In genomic region chr9:36092509-36093215, GRCh38 we compare ENCODE assay signal across 8 cellular contexts. TPM values are rescaled to one million over a fixed set of nuclear protein-coding genes. Genes with fewer than 3 reads are reported as not detected.
DNase-seq lines count a peak whose midpoint lies in the region; ATAC-seq, FAIRE-seq and TF ChIP-seq lines count a peak whose summit lies in the region.

No MANE protein-coding gene starts in this region.

- H2BK120ac ChIP-seq in mesenchymal stem cell (ENCODE audit: low read depth, low read length): no peak overlapping the region

- intact Hi-C loops in Calu3 (cut with micrococcal nuclease; ENCODE audit: unreplicated experiment): no loop called here
- intact Hi-C loops in lower leg skin (cut with DNase I; ENCODE audit: low total_unique reads): no loop called here

- FAIRE-seq in GM19239 (lab: Jason Lieb, UNC): peak; percentile 92

- peak overlapping the region; percentile 79 for H2AK5ac ChIP-seq in mesenchymal stem cell (ENCODE audit: low read length, severe bottlenecking)

- no peak overlapping the region for H2BK12ac ChIP-seq in mesenchymal stem cell (ENCODE audit: low read length in 2 of 2)

- no peak for TF ChIP-seq CTCF in Calu3 (IDR thresholded peaks at IDR 0.05; ENCODE audit: unreplicated experiment)
- TF ChIP-seq CTCF in lower leg skin (IDR thresholded peaks at IDR 0.05): no peak
- no peak for TF ChIP-seq CTCF in glutamatergic neuron (IDR thresholded peaks at IDR 0.05; ENCODE audit: partially characterized antibody, unreplicated experiment)

- no peaks in the 10 kb centered on the region for H3K27me3 ChIP-seq in mesenchymal stem cell (ENCODE audit: control insufficient read depth in 1 of 2, insufficient read depth in 1 of 2, low read length in 2 of 2)

- no peak for TF ChIP-seq POLR2A in lower leg skin (IDR thresholded peaks at IDR 0.05)

- H3K27ac ChIP-seq in mesenchymal stem cell (ENCODE audit: low read length, poor library complexity, severe bottlenecking): peak overlapping the region; percentile 3

- H3K36me3 ChIP-seq in mesenchymal stem cell (ENCODE audit: control insufficient read depth in 1 of 2, insufficient read depth in 2 of 2, low read depth in 1 of 2, low read length in 2 of 2): peaks cover 0 to 30% of the 10 kb centered on the region in 2 experiments

- ATAC-seq in HG03103 (IDR thresholded peaks at IDR 0.05; ENCODE audit: low read depth, unreplicated experiment): peak; percentile 91

- no peak overlapping the region for H3K4me3 Mint-ChIP-seq in Calu3 (ENCODE audit: low read depth, unreplicated experiment)
- no peak overlapping the region for H3K4me3 Mint-ChIP-seq in glutamatergic neuron (ENCODE audit: unreplicated experiment)

- no peak overlapping the region for H3K23ac ChIP-seq in mesenchymal stem cell (ENCODE audit: low read length in 2 of 2)

- peak overlapping the region; percentile 17 for H3K9ac ChIP-seq in mesenchymal stem cell (ENCODE audit: low read length)

- H3K9me3 Mint-ChIP-seq in Calu3 (ENCODE audit: low read depth, unreplicated experiment) (no peaks in the 10 kb centered on the region), glutamatergic neuron (ENCODE audit: unreplicated experiment) (no peaks in the 10 kb centered on the region)

- H3K18ac ChIP-seq in mesenchymal stem cell (ENCODE audit: low read depth in 1 of 2, low read length in 2 of 2): no peak overlapping the region

- CTCF ChIA-PET in Calu3 (lab: Charles Lee): no interaction called here

- whole genome bisulfite sequencing in mesenchymal stem cell: 94% methylated on average over 7 of the region's 9 CpGs
- WGBS in lower leg skin, 2 donors: 87 to 92% methylated on average over 9 of the region's 9 CpGs

- no peak overlapping the region for H3K27ac Mint-ChIP-seq in Calu3 (ENCODE audit: unreplicated experiment)
- H3K27ac Mint-ChIP-seq in glutamatergic neuron (ENCODE audit: unreplicated experiment): no peak overlapping the region

- no peak overlapping the region for H2BK5ac ChIP-seq in mesenchymal stem cell (ENCODE audit: low read depth, low read length, poor library complexity, severe bottlenecking)

- H3K79me1 ChIP-seq in mesenchymal stem cell (replicated peaks; ENCODE audit: low read length, poor library complexity, severe bottlenecking): no peaks in the 10 kb centered on the region

- no peak overlapping the region for H2AFZ ChIP-seq in mesenchymal stem cell (ENCODE audit: low read depth, low read length)

- no peak overlapping the region for H3K14ac ChIP-seq in mesenchymal stem cell (ENCODE audit: low read length in 2 of 2)

- no TSS peak for BruUV-seq in Calu3 (replicated peaks; lab: Mats Ljungman, UMichigan)

- H4K91ac ChIP-seq in mesenchymal stem cell (ENCODE audit: low read length): no peak overlapping the region

- no peak overlapping the region for H2BK15ac ChIP-seq in mesenchymal stem cell (ENCODE audit: low read depth, poor library complexity, severe bottlenecking)

- H3K4me3 ChIP-seq in mesenchymal stem cell (ENCODE audit: insufficient read depth in 1 of 2, low read depth in 1 of 2, low read length in 2 of 2): no peak overlapping the region
- H3K4me3 ChIP-seq in lower leg skin (ENCODE audit: low read depth, poor library complexity, severe bottlenecking): no peak overlapping the region

- no peak overlapping the region for H4K8ac ChIP-seq in mesenchymal stem cell (ENCODE audit: low read length)

- H3K4me1 ChIP-seq in mesenchymal stem cell (ENCODE audit: control insufficient read depth, insufficient read depth, low read depth, low read length): peaks cover 3% of the 10 kb centered on the region

- no peak overlapping the region for H3K4me2 ChIP-seq in mesenchymal stem cell (ENCODE audit: low read length, poor library complexity, severe bottlenecking)

- H3K4ac ChIP-seq in mesenchymal stem cell (ENCODE audit: low read depth in 1 of 2, low read length in 2 of 2): no peak overlapping the region

- H3K27me3 Mint-ChIP-seq in Calu3 (ENCODE audit: unreplicated experiment): no peaks in the 10 kb centered on the region
- H3K27me3 Mint-ChIP-seq in glutamatergic neuron (ENCODE audit: unreplicated experiment): peaks cover 2% of the 10 kb centered on the region

- DNase-seq in GM19239 (ENCODE audit: insufficient read length, low spot score) (peak; percentile 38), mesenchymal stem cell (peak; percentile 53), SHP77 (lab: John Stamatoyannopoulos, UW) (no peak), Calu3 (no peak), lower leg skin (ENCODE audit: low spot score in 2 of 2) (no peak), glutamatergic neuron (no peak)
- DNase-seq in activated CD4-positive, alpha-beta T cell treated with anti-CD3 and anti-CD28 coated beads, Interleukin-2, amount 50 U/mL, for 1 hour: peak; percentile 16

- H3K36me3 Mint-ChIP-seq in Calu3 (ENCODE audit: insufficient read depth, unreplicated experiment) (no peaks in the 10 kb centered on the region), glutamatergic neuron (ENCODE audit: unreplicated experiment) (no peaks in the 10 kb centered on the region)

- peaks cover 9% of the 10 kb centered on the region for H3K4me1 Mint-ChIP-seq in Calu3 (ENCODE audit: low read depth, unreplicated experiment)
- H3K4me1 Mint-ChIP-seq in glutamatergic neuron (ENCODE audit: low read depth, unreplicated experiment): no peaks in the 10 kb centered on the region

- H3K9me3 ChIP-seq in mesenchymal stem cell (ENCODE audit: control insufficient read depth, low read length): no peaks in the 10 kb centered on the region

RNA-seq across cellular contexts. Expression of gene GLIPR2, which starts 43.9 kb away (rescaled TPM):
- polyA plus RNA-seq in mesenchymal stem cell (2013, experiment 1 of 2): 36.0 TPM
- 35.7 TPM for polyA plus RNA-seq in mesenchymal stem cell (2013, experiment 2 of 2)
- total RNA-seq in Calu3 (2022): 0.19 and 0.24 TPM in 2 replicates
- 10 to 100 TPM in 1 of 4 donors, 1 to 10 TPM in 3; 5.2 to 10.1 (median 6.5) TPM for total RNA-seq in lower leg skin
- total RNA-seq in glutamatergic neuron (ENCODE audit: unreplicated experiment): 84.4 TPM

RNA-seq across cellular contexts. Expression of gene RECK, which starts 55.9 kb away (rescaled TPM):
- 21.6 TPM for polyA plus RNA-seq in mesenchymal stem cell (2013, experiment 1 of 2)
- 22.2 TPM for polyA plus RNA-seq in mesenchymal stem cell (2013, experiment 2 of 2)
- total RNA-seq in Calu3 (2022) (0.54 and 1.1 TPM in 2 replicates), lower leg skin (1 to 10 TPM; 2.1 to 9.7 (median 3.7) TPM), glutamatergic neuron (ENCODE audit: unreplicated experiment) (11.1 TPM)

Comparison
In these comparisons a context has a peak if more than half of its experiments do, and no peak if none do; other contexts are left out.
1. DNase-seq: peak in GM19239 (single experiment), activated CD4-positive, alpha-beta T cell treated with anti-CD3 and anti-CD28 coated beads, Interleukin-2, amount 50 U/mL, for 1 hour (single experiment) and mesenchymal stem cell (single experiment); none in SHP77 (0 of 2), Calu3 (single experiment), lower leg skin (0 of 2) and glutamatergic neuron (single experiment).